25 cellular contexts compared by ENCODE assay signal in the genomic region with DNA sequence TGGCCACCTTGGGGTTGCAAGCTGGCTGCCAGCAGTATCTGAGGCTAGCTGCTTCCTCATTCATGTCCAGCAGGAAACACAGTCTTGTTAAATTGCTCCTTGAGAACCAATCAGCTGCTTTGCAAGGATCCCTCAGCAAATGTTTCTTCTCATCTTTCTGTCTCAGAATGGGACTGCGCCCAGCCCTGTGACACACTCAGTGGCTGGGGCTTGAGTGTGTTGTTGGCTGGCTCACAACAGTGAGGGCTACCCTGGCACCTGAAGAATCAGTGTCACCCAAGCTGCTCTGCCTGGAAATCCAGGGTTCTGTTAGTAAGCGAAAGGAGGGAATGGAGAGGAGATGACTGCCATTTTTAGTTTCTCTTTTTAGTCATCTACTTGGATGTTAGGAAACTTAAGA.
"Had no signal": no experiment of that assay in that cellular context is flagged by ENCODE, and none has a peak within 500 bp of the region (broad histone marks: within the 10 kb centered on the region; RNA-seq: fewer than 3 reads in every experiment).

No MANE protein-coding gene starts in this region.

- H3K36me3 ChIP-seq: heart right ventricle, transverse colon had no signal

- H3K27me3 ChIP-seq: heart right ventricle, testis, transverse colon had no signal

- H3K4me3 ChIP-seq: heart right ventricle, skin epidermis, testis, transverse colon had no signal

- H3K4me1 ChIP-seq: testis, transverse colon had no signal

- H3K9me3 ChIP-seq: testis, transverse colon had no signal

- H3K27ac ChIP-seq: heart right ventricle, skin epidermis, testis, transverse colon, WERI-Rb-1 had no signal

- DNase-seq: activated CD4-positive, alpha-beta memory T cell treated with anti-CD3 and anti-CD28 coated beads for 36 hours; activated CD4-positive, alpha-beta T cell treated with anti-CD3 and anti-CD28 coated beads, Interleukin-2, amount 10 ng/mL, durations not matched to agents 24 days and 14 days; activated CD4-positive, CD25-positive, alpha-beta regulatory T cell treated with anti-CD3 and anti-CD28 coated beads, Interleukin-2, amount 50 U/mL, for 72 hours; activated CD8-positive, alpha-beta memory T cell treated with anti-CD3 and anti-CD28 coated beads, Interleukin-2, amount 50 U/mL, for 4 hours; activated gamma-delta T cell treated with Interleukin-2 at 50 U/mL for 16 hours; activated naive CD4-positive, alpha-beta T cell treated with anti-CD3 and anti-CD28 coated beads, Interleukin-2, amount 50 U/mL, for 16 hours; activated T-cell treated with anti-CD3 and anti-CD28 coated beads, Interleukin-2, amount 50 U/mL, for 1 hour; amniotic stem cell; central memory CD4-positive, alpha-beta T cell; foreskin fibroblast; mammary epithelial cell; naive thymus-derived CD4-positive, alpha-beta T cell; nucleus accumbens; stimulated activated CD4-positive, alpha-beta T cell treated with anti-CD3 and anti-CD28 coated beads, Interleukin-12 subunit alpha, Interleukin-12 subunit beta, amount 100 ng/mL, for 4 hours; stimulated activated CD4-positive, alpha-beta T cell treated with anti-CD3 and anti-CD28 coated beads, Interleukin-4, amount 100 ng/mL, for 1 hour; stimulated activated naive CD8-positive, alpha-beta T cell treated with anti-CD3 and anti-CD28 coated beads, Interleukin-15, Interleukin-2, amounts not matched to agents 100 U/mL and 50 U/mL, for 24 hours; T-helper 1 cell; testis; transverse colon; WERI-Rb-1 had no signal

- ATAC-seq: activated T-helper 17 cell treated with anti-CD3 and anti-CD28 coated beads, Interleukin-2, amount 50 U/mL, for 72 hours; left lobe of liver; naive thymus-derived CD4-positive, alpha-beta T cell; sciatic nerve; stimulated activated naive CD8-positive, alpha-beta T cell treated with anti-CD3 and anti-CD28 coated beads, Interleukin-15, Interleukin-2, amounts not matched to agents 100 U/mL and 50 U/mL, for 24 hours had no signal
